In the genomic region with DNA sequence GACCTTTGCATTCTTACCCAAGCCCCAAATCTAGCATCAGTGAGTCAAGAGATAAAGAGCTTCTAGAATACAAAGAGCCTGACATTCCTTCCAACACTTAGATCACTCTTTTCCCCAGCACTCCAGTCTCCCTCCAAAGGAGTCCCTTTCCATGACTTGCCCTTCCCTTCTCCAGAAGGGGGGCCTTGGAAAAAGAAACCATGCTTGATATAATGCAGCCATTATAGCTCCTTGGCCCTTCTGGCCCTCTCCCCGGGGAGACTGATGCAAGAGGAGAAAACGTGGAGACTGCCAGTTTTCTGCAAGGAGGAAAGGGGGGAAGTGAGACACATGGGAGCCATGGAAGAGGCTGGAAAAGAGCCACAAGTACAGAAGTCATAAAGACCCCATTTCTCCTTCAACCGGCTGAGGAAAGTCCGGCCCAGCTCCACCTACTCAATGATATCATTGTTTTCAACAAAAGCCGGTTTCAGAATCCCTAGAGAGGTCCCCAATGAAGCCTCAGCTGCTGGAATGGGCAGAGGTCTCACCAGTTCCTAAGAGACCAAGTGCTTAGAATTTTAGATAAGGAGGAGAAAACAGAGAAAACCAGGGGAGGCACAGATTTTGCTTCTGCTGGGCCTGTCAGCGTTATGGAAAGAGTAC, we compare ENCODE assay signal across 14 cellular contexts. TPM values are rescaled to one million over a fixed set of nuclear protein-coding genes. Genes with fewer than 3 reads are reported as not detected.
DNase-seq lines count a peak whose midpoint lies in the region; ATAC-seq and TF ChIP-seq lines count a peak whose summit lies in the region.
"Had no signal": no experiment of that assay in that cellular context is flagged by ENCODE, and none has a peak within 500 bp of the region (broad histone marks: within the 10 kb centered on the region; RNA-seq: fewer than 3 reads in every experiment).

No MANE protein-coding gene starts in this region.

- H3K27me3 Mint-ChIP-seq in chondrocyte (ENCODE audit: low read depth) (no peaks in the 10 kb centered on the region), endothelial cell (ENCODE audit: unreplicated experiment) (peaks cover 9% of the 10 kb centered on the region), mesothelial cell of epicardium (ENCODE audit: low read depth) (no peaks in the 10 kb centered on the region)

- H3K27ac ChIP-seq in muscle layer of colon (ENCODE audit: low read depth, low read length) (peak overlapping the region; percentile 67), aorta (ENCODE audit: low read depth in 1 of 2, low read length in 2 of 2) (peak overlapping the region in 1 of 2 donors; percentile 4)
- H3K27ac ChIP-seq: epithelial cell of prostate, parathyroid adenoma had no signal

- no peak overlapping the region for H3K9ac ChIP-seq in muscle layer of colon (ENCODE audit: low read length)
- H3K9ac ChIP-seq: parathyroid adenoma had no signal

- no peaks in the 10 kb centered on the region for H3K9me3 Mint-ChIP-seq in chondrocyte (ENCODE audit: low read depth)
- H3K9me3 Mint-ChIP-seq in endothelial cell (ENCODE audit: unreplicated experiment): no peaks in the 10 kb centered on the region
- no peaks in the 10 kb centered on the region for H3K9me3 Mint-ChIP-seq in mesothelial cell of epicardium

- H3K27me3 ChIP-seq in muscle layer of colon (ENCODE audit: control insufficient read depth in 1 of 2, insufficient read depth in 2 of 2, low read length in 2 of 2) (no peaks in the 10 kb centered on the region), aorta (ENCODE audit: control insufficient read depth in 1 of 2, insufficient read depth in 2 of 2, low read length in 1 of 2) (no peaks in the 10 kb centered on the region)

- H3K9me3 ChIP-seq in muscle layer of colon (ENCODE audit: low read length): no peaks in the 10 kb centered on the region
- no peaks in the 10 kb centered on the region for H3K9me3 ChIP-seq in aorta (ENCODE audit: control insufficient read depth, low read length)
- H3K9me3 ChIP-seq: thoracic aorta had no signal

- H3K4me3 Mint-ChIP-seq in chondrocyte (ENCODE audit: unreplicated experiment) (no peak overlapping the region), endothelial cell (ENCODE audit: unreplicated experiment) (no peak overlapping the region), mesothelial cell of epicardium (no peak overlapping the region)
- H3K4me3 Mint-ChIP-seq: immature natural killer cell had no signal

- ATAC-seq in Right ventricle myocardium inferior (peak; percentile 93), aorta (ENCODE audit: low FRiP score) (peak; percentile 65)

- H3K4me3 ChIP-seq in muscle layer of colon (ENCODE audit: low read depth in 1 of 2, low read length in 2 of 2): no peak overlapping the region
- H3K4me3 ChIP-seq in aorta (ENCODE audit: low read length in 2 of 2): no peak overlapping the region
- H3K4me3 ChIP-seq: thoracic aorta had no signal

- peak overlapping the region; percentile 89 for H3K27ac Mint-ChIP-seq in chondrocyte (ENCODE audit: unreplicated experiment)
- H3K27ac Mint-ChIP-seq in endothelial cell (ENCODE audit: unreplicated experiment): no peak overlapping the region
- no peak overlapping the region for H3K27ac Mint-ChIP-seq in mesothelial cell of epicardium
- H3K27ac Mint-ChIP-seq: immature natural killer cell had no signal

- no peak for TF ChIP-seq CTCF in chondrocyte (IDR thresholded peaks at IDR 0.05)
- no peak for TF ChIP-seq CTCF in endothelial cell (IDR thresholded peaks at IDR 0.05; ENCODE audit: unreplicated experiment)
- TF ChIP-seq CTCF in mesothelial cell of epicardium (IDR thresholded peaks at IDR 0.05; ENCODE audit: unreplicated experiment): no peak

- intact Hi-C loops in Right ventricle myocardium inferior (cut with DNase I) (no loop called here), cardiac septum (cut with DNase I) (no loop called here), aorta (cut with DNase I) (no loop called here)

- peaks cover 94% of the 10 kb centered on the region for H3K4me1 ChIP-seq in muscle layer of colon (ENCODE audit: insufficient read depth, low read length)
- H3K4me1 ChIP-seq in aorta (ENCODE audit: control insufficient read depth in 1 of 2, insufficient read depth in 2 of 2, low read length in 2 of 2): peaks cover 1 to 10% of the 10 kb centered on the region in 2 donors
- H3K4me1 ChIP-seq: parathyroid adenoma had no signal

- H3K36me3 Mint-ChIP-seq in chondrocyte (ENCODE audit: low read depth) (peaks cover 6% of the 10 kb centered on the region), endothelial cell (ENCODE audit: low read depth, unreplicated experiment) (peaks cover 45% of the 10 kb centered on the region), mesothelial cell of epicardium (peaks cover 4% of the 10 kb centered on the region)

- 12 to 15% methylated on average over 6 of the region's 6 CpGs for WGBS in aorta, 2 donors

- H3K4me1 Mint-ChIP-seq in chondrocyte (ENCODE audit: low read depth) (peaks cover 85% of the 10 kb centered on the region), endothelial cell (ENCODE audit: unreplicated experiment) (peaks cover 84% of the 10 kb centered on the region), mesothelial cell of epicardium (peaks cover 10% of the 10 kb centered on the region)

- peak; percentile 80 for DNase-seq in Right ventricle myocardium inferior (ENCODE audit: missing footprints)
- DNase-seq in cardiac septum (ENCODE audit: low spot score): no peak
- no peak for DNase-seq in chondrocyte (ENCODE audit: low spot score)
- DNase-seq in aorta: no peak
- DNase-seq in endothelial cell (ENCODE audit: low spot score): no peak
- DNase-seq in NCI-H2227 treated with DMSO at 0.1 percent for 48 hours (lab: John Stamatoyannopoulos, UW): no peak
- no peak for DNase-seq in mesothelial cell of epicardium (ENCODE audit: low spot score in 2 of 2, unreplicated experiment in 2 of 2)
- DNase-seq: activated CD4-positive, alpha-beta T cell treated with anti-CD3 and anti-CD28 coated beads, Interleukin-2, amount 50 U/mL, for 1 hour; AML-193; immature natural killer cell had no signal

- H3K36me3 ChIP-seq in muscle layer of colon (ENCODE audit: insufficient read depth, low read length): no peaks in the 10 kb centered on the region
- H3K36me3 ChIP-seq in aorta (ENCODE audit: control insufficient read depth in 1 of 2, insufficient read depth in 2 of 2, low read length in 1 of 2): no peaks in the 10 kb centered on the region
- H3K36me3 ChIP-seq: thoracic aorta had no signal

RNA-seq across cellular contexts. Expression of a gene that starts 29.0 kb away (rescaled TPM):
- total RNA-seq in Right ventricle myocardium inferior (11.3 TPM), cardiac septum (97.1 TPM), chondrocyte (43.5 to 125 TPM (median 125 TPM) in 3 replicates), aorta (10 to 100 TPM; 31.0 to 42.8 TPM), endothelial cell (ENCODE audit: unreplicated experiment) (176 TPM), mesothelial cell of epicardium (17.1 to 19.7 TPM (median 19.7 TPM) in 3 replicates)
- 1 to 10 TPM; 1.5 to 9.6 TPM for polyA plus RNA-seq in aorta
